1 cellular context compared by ENCODE assay signal in genomic region chr11:45105233-45105992, GRCh38.
TF ChIP-seq lines count a peak whose summit lies in the region.

No MANE protein-coding gene starts in this region.

TF ChIP-seq in H1, 55 proteins besides CTCF, POLR2A, EP300 and RAD21 (continued from another document):
- TF ChIP-seq ATF2 (IDR thresholded peaks at IDR 0.05; ENCODE audit: low read length), result 0 out of 2 replicates have a peak, but pooled peaks have one; percentile 32
- no peak for TF ChIP-seq JUN (IDR thresholded peaks at IDR 0.05; ENCODE audit: low read depth, low read length)
- TF ChIP-seq MAX (IDR thresholded peaks at IDR 0.05), result peak; percentile 16; the same call in 1 of the 2 replicates
- no peak for TF ChIP-seq BRCA1 (IDR thresholded peaks at IDR 0.05; ENCODE audit: low read depth, low read length)
- TF ChIP-seq YY1 (IDR thresholded peaks at IDR 0.05; ENCODE audit: low read depth, low read length), result peak; percentile 38; the same call in 1 of the 2 replicates
- peak; percentile 96 to 98 for TF ChIP-seq SIN3A (conservative IDR thresholded peaks at IDR 0.05 in 1 of 2, IDR thresholded peaks at IDR 0.05 in 1 of 2; ENCODE audit: low read depth in 1 of 2, low read length in 2 of 2)
- TF ChIP-seq TCF12 (IDR thresholded peaks at IDR 0.05; ENCODE audit: low read depth, low read length), result 0 out of 2 replicates have a peak, but pooled peaks have one; percentile 13
- TF ChIP-seq, protein P1, sequence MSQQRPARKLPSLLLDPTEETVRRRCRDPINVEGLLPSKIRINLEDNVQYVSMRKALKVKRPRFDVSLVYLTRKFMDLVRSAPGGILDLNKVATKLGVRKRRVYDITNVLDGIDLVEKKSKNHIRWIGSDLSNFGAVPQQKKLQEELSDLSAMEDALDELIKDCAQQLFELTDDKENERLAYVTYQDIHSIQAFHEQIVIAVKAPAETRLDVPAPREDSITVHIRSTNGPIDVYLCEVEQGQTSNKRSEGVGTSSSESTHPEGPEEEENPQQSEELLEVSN (IDR thresholded peaks at IDR 0.05), result no peak
- no peak for TF ChIP-seq POU5F1 (IDR thresholded peaks at IDR 0.05; ENCODE audit: low read depth, low read length)
